21 cellular contexts compared by ENCODE assay signal in the genomic region with DNA sequence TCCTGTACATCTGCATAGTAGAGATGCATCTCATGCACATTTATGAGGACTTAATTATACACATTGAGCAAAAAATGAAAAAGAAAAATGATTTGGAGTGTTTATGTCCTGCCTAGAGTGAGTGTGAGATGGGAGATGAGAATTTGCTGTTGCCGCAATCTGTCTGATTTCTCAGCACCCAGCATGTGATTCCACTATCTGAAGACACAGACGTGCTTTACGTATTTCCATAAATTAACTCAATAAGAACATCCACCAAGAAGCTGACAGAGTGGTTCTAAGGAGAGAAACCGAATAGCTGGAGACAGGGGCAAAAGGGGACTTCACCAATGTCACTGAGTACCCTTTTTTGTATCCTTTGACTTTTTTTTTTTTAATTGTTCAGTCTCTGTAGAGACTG.
"Had no signal": no experiment of that assay in that cellular context is flagged by ENCODE, and none has a peak within 500 bp of the region (broad histone marks: within the 10 kb centered on the region; RNA-seq: fewer than 3 reads in every experiment).

No MANE protein-coding gene starts in this region.

- H3K4me2 ChIP-seq: SK-N-SH had no signal

- H3K9me3 ChIP-seq: MG63, SK-N-SH had no signal

- H3K9ac ChIP-seq: SK-N-SH had no signal

- FAIRE-seq: HTR-8/SVneo, RCC 7860 had no signal

- DNase-seq: Karpas-422, KG1, MG63, NCI-H1092, NCI-H1105 treated with DMSO at 0.1 percent for 48 hours, NCI-H1417 treated with DMSO at 0.1 percent for 48 hours, NCI-H146, NCI-H1694 treated with DMSO at 0.1 percent for 48 hours, NCI-H1930, NCI-H2081, NCI-H2107, NCI-H2227 treated with DMSO at 0.1 percent for 48 hours, NCI-H524, NCI-H526 treated with DMSO at 0.1 percent for 48 hours, NCI-H774, SHP77, SK-N-SH had no signal

- H3K27me3 ChIP-seq: MG63 had no signal

- H3K4me3 ChIP-seq: MG63 had no signal

- H3K27ac ChIP-seq: HL-60, RWPE1 had no signal
